Comparison of ENCODE assay signal across 15 cellular contexts in genomic region chr11:120674537-120674936, GRCh38.
DNase-seq lines count a peak whose midpoint lies in the region.
"Had no signal": no experiment of that assay in that cellular context is flagged by ENCODE, and none has a peak within 500 bp of the region (broad histone marks: within the 10 kb centered on the region; RNA-seq: fewer than 3 reads in every experiment).

No MANE protein-coding gene starts in this region.

- DNase-seq in HK-2 (ENCODE audit: unreplicated experiment) (peak; percentile 2), astrocyte of the hippocampus (ENCODE audit: low read depth, low spot score) (peak; percentile 98), kidney tubule cell (ENCODE audit: low spot score) (peak; percentile 93), smooth muscle cell of the brain vasculature (ENCODE audit: low read depth, low spot score) (peak; percentile 26), NCI-H69 (lab: John Stamatoyannopoulos, UW) (no peak), GM03348 (ENCODE audit: low spot score) (no peak)
- DNase-seq in central memory CD4-positive, alpha-beta T cell: no peak
- DNase-seq: activated CD4-positive, alpha-beta T cell treated with anti-CD3 and anti-CD28 coated beads, Interleukin-2, amount 10 ng/mL, durations not matched to agents 7 days and 5 days; activated gamma-delta T cell treated with Interleukin-2 at 50 U/mL for 16 hours; foreskin fibroblast; GF-D8; left ventricle myocardium inferior; NCI-H1694; sigmoid colon; stimulated activated CD4-positive, alpha-beta T cell treated with anti-CD3 and anti-CD28 coated beads, Interleukin-4, amount 100 ng/mL, for 24 hours had no signal

Comparison
In these comparisons a context has a peak if more than half of its experiments do, and no peak if none do; other contexts are left out.
1. DNase-seq: peak in HK-2 (single experiment), astrocyte of the hippocampus (single experiment), kidney tubule cell (single experiment) and smooth muscle cell of the brain vasculature (single experiment); none in central memory CD4-positive, alpha-beta T cell (single experiment), NCI-H69 (single experiment) and GM03348 (single experiment).